ENCODE assay signal across 11 cellular contexts in the genomic region with DNA sequence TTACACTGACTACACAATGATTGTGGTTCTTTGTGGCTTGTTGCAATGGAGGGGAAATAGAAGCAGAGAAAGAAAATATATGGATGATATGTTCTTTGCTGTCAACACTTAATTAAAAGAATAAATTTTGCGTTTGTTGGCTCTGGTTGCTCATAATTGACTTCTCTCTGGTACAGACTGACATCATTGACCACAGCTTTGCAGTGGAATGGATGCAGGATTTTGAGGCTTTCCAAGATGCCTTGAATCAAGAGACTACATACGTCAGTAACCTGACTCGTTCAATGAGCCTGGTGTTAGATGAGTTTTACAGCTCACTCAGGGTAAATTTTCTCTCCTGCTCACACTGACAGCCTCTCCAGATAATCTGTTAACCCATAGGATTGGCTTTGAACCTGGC. TPM values are rescaled to one million over a fixed set of nuclear protein-coding genes. Genes with fewer than 3 reads are reported as not detected.
A peak's percentile ranks its signal among the peaks of the same experiment; 100 is the strongest.
DNase-seq lines count a peak whose midpoint lies in the region; ATAC-seq and TF ChIP-seq lines count a peak whose summit lies in the region.
"Had no signal": no experiment of that assay in that cellular context is flagged by ENCODE, and none has a peak within 500 bp of the region (broad histone marks: within the 10 kb centered on the region; RNA-seq: fewer than 3 reads in every experiment).

No MANE protein-coding gene starts in this region.

- H3K27ac ChIP-seq in foreskin keratinocyte, result peak overlapping the region; percentile 77
- no peak overlapping the region for H3K27ac ChIP-seq in caudate nucleus (ENCODE audit: low read depth, low read length)
- H3K27ac ChIP-seq: suprapubic skin had no signal

- CTCF ChIA-PET in activated CD8-positive, alpha-beta T cell treated with anti-CD3 and anti-CD28 coated beads for 36 hours (lab: Charles Lee), result interaction anchor here (0.6 to 2.3 kb wide), 5 partner anchors 8 to 215 kb away, joined by 3 to 11 read pairs (median 3); no protein-coding TSS in a partner anchor

- H3K27me3 ChIP-seq in foreskin keratinocyte, result no peaks in the 10 kb centered on the region
- H3K27me3 ChIP-seq: suprapubic skin had no signal

- peaks cover 34% of the 10 kb centered on the region for H3K4me1 Mint-ChIP-seq in activated CD8-positive, alpha-beta T cell treated with anti-CD3 and anti-CD28 coated beads for 36 hours (ENCODE audit: low read depth)

- H3K9me3 Mint-ChIP-seq in activated CD8-positive, alpha-beta T cell treated with anti-CD3 and anti-CD28 coated beads for 36 hours, result no peaks in the 10 kb centered on the region
- H3K9me3 Mint-ChIP-seq: central memory CD8-positive, alpha-beta T cell had no signal

- intact Hi-C loops in activated CD8-positive, alpha-beta T cell treated with anti-CD3 and anti-CD28 coated beads for 36 hours (cut with micrococcal nuclease), result no loop called here

- H3K4me3 Mint-ChIP-seq in activated CD8-positive, alpha-beta T cell treated with anti-CD3 and anti-CD28 coated beads for 36 hours, result no peak overlapping the region

- H3K27me3 Mint-ChIP-seq in activated CD8-positive, alpha-beta T cell treated with anti-CD3 and anti-CD28 coated beads for 36 hours, result no peaks in the 10 kb centered on the region
- H3K27me3 Mint-ChIP-seq: central memory CD8-positive, alpha-beta T cell had no signal

- POLR2A ChIA-PET in activated CD8-positive, alpha-beta T cell treated with anti-CD3 and anti-CD28 coated beads for 36 hours (lab: Charles Lee), result interaction anchor here (0.7 to 3.6 kb wide), 8 partner anchors 8 to 183 kb away, joined by 3 to 22 read pairs (median 4); partner anchors contain the start of genes CCDC121, GPN1, SLC4A1AP and SUPT7L

- TF ChIP-seq CTCF in activated CD8-positive, alpha-beta T cell treated with anti-CD3 and anti-CD28 coated beads for 36 hours (IDR thresholded peaks at IDR 0.05), result no peak
- TF ChIP-seq CTCF in foreskin keratinocyte (conservative IDR thresholded peaks at IDR 0.05), result no peak

- no peak for ATAC-seq in activated CD8-positive, alpha-beta T cell treated with anti-CD3 and anti-CD28 coated beads for 36 hours
- ATAC-seq in foreskin keratinocyte, result peak; percentile 41
- no peak for ATAC-seq in HG02884 (IDR thresholded peaks at IDR 0.05; ENCODE audit: unreplicated experiment)

- H3K36me3 Mint-ChIP-seq in activated CD8-positive, alpha-beta T cell treated with anti-CD3 and anti-CD28 coated beads for 36 hours (ENCODE audit: low read depth), result peaks cover 52% of the 10 kb centered on the region

- H3K27ac Mint-ChIP-seq in activated CD8-positive, alpha-beta T cell treated with anti-CD3 and anti-CD28 coated beads for 36 hours, result peak overlapping the region; percentile 94

- H3K4me1 ChIP-seq in foreskin keratinocyte, result peaks cover 25% of the 10 kb centered on the region
- H3K4me1 ChIP-seq: suprapubic skin had no signal

- DNase-seq in AG08395 (ENCODE audit: low spot score) (peak; percentile 62), ELR (ENCODE audit: low read depth) (peak; percentile 88), foreskin keratinocyte (peak; percentile 71 to 81), HuH-7.5 (ENCODE audit: low spot score) (no peak), caudate nucleus (lab: John Stamatoyannopoulos, UW) (no peak)
- DNase-seq in activated CD8-positive, alpha-beta T cell treated with anti-CD3 and anti-CD28 coated beads for 36 hours, result peak; percentile 21
- DNase-seq: NCI-H1092 treated with DMSO at 0.1 percent for 48 hours, NCI-H510A treated with DMSO at 0.1 percent for 48 hours had no signal

RNA-seq across cellular contexts. Expression of gene GPN1, which starts 9.9 kb away (rescaled TPM):
- total RNA-seq in activated CD8-positive, alpha-beta T cell treated with anti-CD3 and anti-CD28 coated beads for 36 hours, result 10 to 100 TPM; 37.6 to 41.2 TPM
- total RNA-seq in foreskin keratinocyte, result 58.9 and 61.4 TPM in 2 replicates
- 49.6 and 56.4 TPM in 2 replicates for polyA plus RNA-seq in foreskin keratinocyte

RNA-seq across cellular contexts. Expression of gene CCDC121, which starts 9.9 kb away (rescaled TPM):
- total RNA-seq in activated CD8-positive, alpha-beta T cell treated with anti-CD3 and anti-CD28 coated beads for 36 hours, result under 1 TPM; 0.40 to 0.43 TPM
- total RNA-seq in foreskin keratinocyte, result 0.81 and 1.0 TPM in 2 replicates
- polyA plus RNA-seq in foreskin keratinocyte, result 0.26 and 0.46 TPM in 2 replicates

RNA-seq across cellular contexts. Expression of gene SUPT7L, which starts 24.7 kb away (rescaled TPM):
- 10 to 100 TPM; 21.8 to 22.6 TPM for total RNA-seq in activated CD8-positive, alpha-beta T cell treated with anti-CD3 and anti-CD28 coated beads for 36 hours
- 24.6 and 25.8 TPM in 2 replicates for total RNA-seq in foreskin keratinocyte
- 18.5 and 19.7 TPM in 2 replicates for polyA plus RNA-seq in foreskin keratinocyte

RNA-seq across cellular contexts. Expression of gene SLC4A1AP, which starts 25.0 kb away (rescaled TPM):
- total RNA-seq in activated CD8-positive, alpha-beta T cell treated with anti-CD3 and anti-CD28 coated beads for 36 hours, result 10 to 100 TPM; 19.1 to 19.3 TPM
- total RNA-seq in foreskin keratinocyte, result 27.1 and 29.9 TPM in 2 replicates
- 15.2 and 17.8 TPM in 2 replicates for polyA plus RNA-seq in foreskin keratinocyte

RNA-seq across cellular contexts. Expression of gene ZNF512, which starts 55.9 kb away (rescaled TPM):
- total RNA-seq in activated CD8-positive, alpha-beta T cell treated with anti-CD3 and anti-CD28 coated beads for 36 hours, result 10 to 100 TPM; 29.2 to 31.5 TPM
- 12.7 and 13.5 TPM in 2 replicates for total RNA-seq in foreskin keratinocyte
- polyA plus RNA-seq in foreskin keratinocyte, result 6.7 and 7.7 TPM in 2 replicates

Comparison
In these comparisons a context has a peak if more than half of its experiments do, and no peak if none do; other contexts are left out.
1. DNase-seq: peak in AG08395 (single experiment), ELR (single experiment), activated CD8-positive, alpha-beta T cell treated with anti-CD3 and anti-CD28 coated beads for 36 hours (single experiment) and foreskin keratinocyte (2 of 2); none in HuH-7.5 (single experiment) and caudate nucleus (0 of 61).